Comparison of ENCODE assay signal across 1 cellular context in the genomic region with DNA sequence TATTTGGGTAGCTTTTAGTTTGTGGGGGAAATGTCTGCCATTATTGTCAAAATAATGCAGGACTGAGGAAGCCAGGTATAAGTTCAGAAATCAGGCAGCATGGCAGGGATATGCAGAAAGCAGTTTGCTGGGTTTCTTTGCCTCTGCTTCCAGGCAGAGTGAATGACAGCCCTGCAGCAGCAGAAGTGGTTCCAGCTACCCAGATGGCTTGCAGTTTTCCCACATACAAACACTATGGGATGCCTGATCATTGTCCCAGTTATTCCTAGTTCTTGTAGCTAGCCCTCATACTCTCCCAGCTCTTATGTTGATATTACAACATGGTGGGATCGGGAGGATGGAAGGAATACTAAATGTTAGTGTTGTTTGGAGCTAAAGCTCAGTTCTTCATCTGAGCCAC.
TF ChIP-seq lines count a peak whose summit lies in the region.

No MANE protein-coding gene starts in this region.

TF ChIP-seq in WTC11, 78 proteins besides CTCF, POLR2A, EP300 and RAD21:
- no peak for TF ChIP-seq NR1H2 (CRISPR knock-in tag; IDR thresholded peaks at IDR 0.05)
